In genomic region chr5:145223582-145223981, GRCh38 we compare ENCODE assay signal across 40 cellular contexts.
"Had no signal": no experiment of that assay in that cellular context is flagged by ENCODE, and none has a peak within 500 bp of the region (broad histone marks: within the 10 kb centered on the region; RNA-seq: fewer than 3 reads in every experiment).

No MANE protein-coding gene starts in this region.

- H3K27ac Mint-ChIP-seq: activated naive CD4-positive, alpha-beta T cell treated with anti-CD3 and anti-CD28 coated beads for 36 hours; activated naive CD4-positive, alpha-beta T cell treated with anti-CD3 and anti-CD28 coated beads, Interleukin-2, amount 10 ng/mL, durations not matched to agents 7 days and 5 days; activated naive CD4-positive, alpha-beta T cell treated with anti-CD3 and anti-CD28 coated beads, Interleukin-2, amount 50 U/mL, for 24 hours; activated naive CD4-positive, alpha-beta T cell treated with anti-CD3 and anti-CD28 coated beads, Interleukin-2, amount 50 U/mL, for 72 hours; activated naive CD8-positive, alpha-beta T cell; activated naive CD8-positive, alpha-beta T cell treated with anti-CD3 and anti-CD28 coated beads, Interleukin-2, amount 10 ng/mL, durations not matched to agents 7 days and 5 days; activated naive CD8-positive, alpha-beta T cell treated with anti-CD3 and anti-CD28 coated beads, Interleukin-2, amount 50 U/mL, for 24 hours; activated T-cell treated with anti-CD3 and anti-CD28 coated beads, Interleukin-2, amount 50 U/mL, for 24 hours; activated T-cell treated with anti-CD3 and anti-CD28 coated beads, Interleukin-2, amount 50 U/mL, for 72 hours; activated T-helper 1 cell treated with anti-CD3 and anti-CD28 coated beads, Interleukin-12 subunit alpha, Interleukin-12 subunit beta, Interleukin-2, Interleukin-4 antibody, amounts not matched to agents 30 ng/mL and 10 ng/mL and 1 ng/mL, durations not matched to agents 14 hours and 24 hours and 36 hours; activated T-helper 17 cell treated with anti-CD3 and anti-CD28 coated beads, Interleukin-2, amount 50 U/mL, for 72 hours; activated T-helper 2 cell treated with anti-CD3 and anti-CD28 coated beads, Interferon-gamma antibody, Interleukin-2, Interleukin-4, amounts not matched to agents 10 μg/mL and 5 μg/mL and 100 μg/mL, durations not matched to agents 14 hours and 24 hours and 36 hours; brain had no signal

- H3K9me3 Mint-ChIP-seq: activated naive CD4-positive, alpha-beta T cell treated with anti-CD3 and anti-CD28 coated beads for 36 hours; activated naive CD4-positive, alpha-beta T cell treated with anti-CD3 and anti-CD28 coated beads, Interleukin-2, amount 10 ng/mL, durations not matched to agents 7 days and 5 days; activated naive CD4-positive, alpha-beta T cell treated with anti-CD3 and anti-CD28 coated beads, Interleukin-2, amount 50 U/mL, for 24 hours; activated naive CD8-positive, alpha-beta T cell treated with anti-CD3 and anti-CD28 coated beads, Interleukin-2, amount 10 ng/mL, durations not matched to agents 7 days and 5 days; activated naive CD8-positive, alpha-beta T cell treated with anti-CD3 and anti-CD28 coated beads, Interleukin-2, amount 50 U/mL, for 24 hours; activated T-cell treated with anti-CD3 and anti-CD28 coated beads, Interleukin-2, amount 50 U/mL, for 24 hours; activated T-cell treated with anti-CD3 and anti-CD28 coated beads, Interleukin-2, amount 50 U/mL, for 4 hours; activated T-helper 1 cell treated with anti-CD3 and anti-CD28 coated beads, Interleukin-12 subunit alpha, Interleukin-12 subunit beta, Interleukin-2, Interleukin-4 antibody, amounts not matched to agents 30 ng/mL and 10 ng/mL and 1 ng/mL, durations not matched to agents 14 hours and 24 hours and 36 hours; activated T-helper 17 cell treated with anti-CD3 and anti-CD28 coated beads, Interleukin-2, amount 50 U/mL, for 72 hours; activated T-helper 2 cell treated with anti-CD3 and anti-CD28 coated beads, Interferon-gamma antibody, Interleukin-2, Interleukin-4, amounts not matched to agents 10 μg/mL and 5 μg/mL and 100 μg/mL, durations not matched to agents 14 hours and 24 hours and 36 hours; brain; central memory CD8-positive, alpha-beta T cell had no signal

- H3K27me3 Mint-ChIP-seq: activated naive CD4-positive, alpha-beta T cell treated with anti-CD3 and anti-CD28 coated beads, Interleukin-2, amount 10 ng/mL, durations not matched to agents 7 days and 5 days; activated naive CD4-positive, alpha-beta T cell treated with anti-CD3 and anti-CD28 coated beads, Interleukin-2, amount 50 U/mL, for 24 hours; activated naive CD8-positive, alpha-beta T cell; activated naive CD8-positive, alpha-beta T cell treated with anti-CD3 and anti-CD28 coated beads, Interleukin-2, amount 10 ng/mL, durations not matched to agents 7 days and 5 days; activated naive CD8-positive, alpha-beta T cell treated with anti-CD3 and anti-CD28 coated beads, Interleukin-2, amount 50 U/mL, for 24 hours; activated T-cell treated with anti-CD3 and anti-CD28 coated beads, Interleukin-2, amount 50 U/mL, for 24 hours; activated T-helper 17 cell treated with anti-CD3 and anti-CD28 coated beads, Interleukin-2, amount 50 U/mL, for 72 hours; brain; central memory CD8-positive, alpha-beta T cell had no signal

- H3K9me3 ChIP-seq: adrenal gland, ascending aorta, body of pancreas, breast epithelium had no signal

- H3K4me3 ChIP-seq: adrenal gland, ascending aorta, body of pancreas, breast epithelium, cardiac muscle cell had no signal

- H3K4me3 Mint-ChIP-seq: activated naive CD4-positive, alpha-beta T cell treated with anti-CD3 and anti-CD28 coated beads for 36 hours; activated naive CD4-positive, alpha-beta T cell treated with anti-CD3 and anti-CD28 coated beads, Interleukin-2, amount 10 ng/mL, durations not matched to agents 7 days and 5 days; activated naive CD4-positive, alpha-beta T cell treated with anti-CD3 and anti-CD28 coated beads, Interleukin-2, amount 50 U/mL, for 24 hours; activated naive CD8-positive, alpha-beta T cell; activated naive CD8-positive, alpha-beta T cell treated with anti-CD3 and anti-CD28 coated beads, Interleukin-2, amount 10 ng/mL, durations not matched to agents 7 days and 5 days; activated naive CD8-positive, alpha-beta T cell treated with anti-CD3 and anti-CD28 coated beads, Interleukin-2, amount 50 U/mL, for 24 hours; activated T-cell treated with anti-CD3 and anti-CD28 coated beads, Interleukin-2, amount 50 U/mL, for 24 hours; activated T-cell treated with anti-CD3 and anti-CD28 coated beads, Interleukin-2, amount 50 U/mL, for 4 hours; activated T-cell treated with anti-CD3 and anti-CD28 coated beads, Interleukin-2, amount 50 U/mL, for 72 hours; activated T-helper 1 cell treated with anti-CD3 and anti-CD28 coated beads, Interleukin-12 subunit alpha, Interleukin-12 subunit beta, Interleukin-2, Interleukin-4 antibody, amounts not matched to agents 30 ng/mL and 10 ng/mL and 1 ng/mL, durations not matched to agents 14 hours and 24 hours and 36 hours; activated T-helper 17 cell treated with anti-CD3 and anti-CD28 coated beads, Interleukin-2, amount 50 U/mL, for 72 hours; brain; central memory CD8-positive, alpha-beta T cell had no signal

- H3K36me3 Mint-ChIP-seq: activated naive CD4-positive, alpha-beta T cell treated with anti-CD3 and anti-CD28 coated beads, Interleukin-2, amount 10 ng/mL, durations not matched to agents 7 days and 5 days; activated naive CD4-positive, alpha-beta T cell treated with anti-CD3 and anti-CD28 coated beads, Interleukin-2, amount 50 U/mL, for 24 hours; activated naive CD4-positive, alpha-beta T cell treated with anti-CD3 and anti-CD28 coated beads, Interleukin-2, amount 50 U/mL, for 72 hours; activated naive CD8-positive, alpha-beta T cell; activated naive CD8-positive, alpha-beta T cell treated with anti-CD3 and anti-CD28 coated beads, Interleukin-2, amount 10 ng/mL, durations not matched to agents 7 days and 5 days; brain had no signal

- H3K27me3 ChIP-seq: adrenal gland, ascending aorta, body of pancreas, brain microvascular endothelial cell, breast epithelium, cardiac muscle cell had no signal

- H3K4me1 Mint-ChIP-seq: activated naive CD4-positive, alpha-beta T cell treated with anti-CD3 and anti-CD28 coated beads, Interleukin-2, amount 10 ng/mL, durations not matched to agents 7 days and 5 days; activated naive CD4-positive, alpha-beta T cell treated with anti-CD3 and anti-CD28 coated beads, Interleukin-2, amount 50 U/mL, for 24 hours; activated naive CD8-positive, alpha-beta T cell treated with anti-CD3 and anti-CD28 coated beads, Interleukin-2, amount 10 ng/mL, durations not matched to agents 7 days and 5 days; activated naive CD8-positive, alpha-beta T cell treated with anti-CD3 and anti-CD28 coated beads, Interleukin-2, amount 50 U/mL, for 24 hours; activated T-helper 17 cell treated with anti-CD3 and anti-CD28 coated beads, Interleukin-2, amount 50 U/mL, for 72 hours; brain; central memory CD8-positive, alpha-beta T cell had no signal

- H3K27ac ChIP-seq: adrenal gland, ascending aorta, body of pancreas, brain microvascular endothelial cell, breast epithelium, cardiac muscle cell had no signal

- H3K4me1 ChIP-seq: adrenal gland, ascending aorta, breast epithelium had no signal

- FAIRE-seq: astrocyte, bronchial epithelial cell had no signal

- DNase-seq: activated effector memory CD4-positive, alpha-beta T cell treated with anti-CD3 and anti-CD28 coated beads, Interleukin-2, amount 50 U/mL, for 16 hours; activated effector memory CD4-positive, alpha-beta T cell treated with Interleukin-2 at 50 U/mL for 16 hours; activated gamma-delta T cell; activated gamma-delta T cell treated with Interleukin-2 at 50 U/mL for 16 hours; activated naive CD4-positive, alpha-beta T cell; activated naive CD4-positive, alpha-beta T cell treated with anti-CD3 and anti-CD28 coated beads for 36 hours; activated naive CD4-positive, alpha-beta T cell treated with anti-CD3 and anti-CD28 coated beads, Interleukin-2, amount 10 ng/mL, durations not matched to agents 7 days and 5 days; activated naive CD4-positive, alpha-beta T cell treated with anti-CD3 and anti-CD28 coated beads, Interleukin-2, amount 50 U/mL, for 16 hours; activated naive CD4-positive, alpha-beta T cell treated with Interleukin-2 at 50 U/mL for 16 hours; activated naive CD8-positive, alpha-beta T cell treated with anti-CD3 and anti-CD28 coated beads, Interleukin-2, amount 10 ng/mL, durations not matched to agents 7 days and 5 days; activated naive CD8-positive, alpha-beta T cell treated with anti-CD3 and anti-CD28 coated beads, Interleukin-2, amount 50 U/mL, for 24 hours; activated T-cell treated with anti-CD3 and anti-CD28 coated beads for 4 hours; activated T-cell treated with anti-CD3 and anti-CD28 coated beads, Interleukin-2, amount 50 U/mL, for 1 hour; activated T-cell treated with anti-CD3 and anti-CD28 coated beads, Interleukin-2, amount 50 U/mL, for 24 hours; activated T-cell treated with anti-CD3 and anti-CD28 coated beads, Interleukin-2, amount 50 U/mL, for 4 hours; activated T-cell treated with anti-CD3 and anti-CD28 coated beads, Interleukin-2, amount 50 U/mL, for 48 hours; activated T-cell treated with anti-CD3 and anti-CD28 coated beads, Interleukin-2, amount 50 U/mL, for 72 hours; adrenal gland; amniotic stem cell; amygdala; anterior cingulate cortex; aorta; body of pancreas; brain microvascular endothelial cell; caudate nucleus; central memory CD4-positive, alpha-beta T cell; cerebellar nuclear complex had no signal

- ATAC-seq: activated naive CD4-positive, alpha-beta T cell treated with anti-CD3 and anti-CD28 coated beads, Interleukin-2, amount 50 U/mL, for 72 hours; activated naive CD8-positive, alpha-beta T cell treated with anti-CD3 and anti-CD28 coated beads, Interleukin-2, amount 50 U/mL, for 24 hours; activated T-cell treated with anti-CD3 and anti-CD28 coated beads, Interleukin-2, amount 50 U/mL, for 4 hours; activated T-cell treated with anti-CD3 and anti-CD28 coated beads, Interleukin-2, amount 50 U/mL, for 72 hours; activated T-helper 17 cell treated with anti-CD3 and anti-CD28 coated beads, Interleukin-2, amount 50 U/mL, for 72 hours; body of pancreas had no signal

- H3K36me3 ChIP-seq: adrenal gland, ascending aorta, brain microvascular endothelial cell, breast epithelium, cardiac muscle cell had no signal
